ENCODE assay signal across 18 cellular contexts in the genomic region with DNA sequence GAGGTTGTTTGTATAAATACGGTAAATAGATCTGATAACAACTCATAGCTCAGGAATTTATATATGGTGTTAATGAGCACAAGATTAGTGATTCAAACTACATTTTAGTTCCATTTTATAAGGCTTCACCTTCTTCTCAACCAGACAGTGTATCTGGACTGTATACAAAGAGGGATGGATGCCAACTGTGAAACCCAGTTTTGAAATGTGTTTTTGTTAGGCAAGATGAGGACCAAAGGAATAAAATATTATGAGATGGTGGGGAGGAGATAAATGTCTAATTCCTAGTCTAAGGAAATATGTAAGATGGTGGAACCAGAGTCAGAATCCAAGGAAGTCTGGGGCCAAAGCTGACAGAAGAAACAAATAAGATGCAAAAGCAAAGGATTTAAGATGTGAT.
DNase-seq lines count a peak whose midpoint lies in the region; ATAC-seq, FAIRE-seq and TF ChIP-seq lines count a peak whose summit lies in the region.
"Had no signal": no experiment of that assay in that cellular context is flagged by ENCODE, and none has a peak within 500 bp of the region (broad histone marks: within the 10 kb centered on the region; RNA-seq: fewer than 3 reads in every experiment).

No MANE protein-coding gene starts in this region.

- H2BK5ac ChIP-seq in mesenchymal stem cell (ENCODE audit: low read depth, low read length, poor library complexity, severe bottlenecking) = no peak overlapping the region

- H3K4me3 ChIP-seq in SK-N-SH (ENCODE audit: low read depth in 2 of 2, low read length in 1 of 2) (no peak overlapping the region), mesenchymal stem cell (ENCODE audit: insufficient read depth in 1 of 2, low read depth in 1 of 2, low read length in 2 of 2) (peak overlapping the region in 1 of 2 experiments; percentile 0)

- DNase-seq in ELR (ENCODE audit: low read depth) (peak; percentile 2), SK-N-SH (no peak), epithelial cell of prostate (ENCODE audit: low read depth, low spot score) (no peak), mesenchymal stem cell (no peak), head of caudate nucleus (no peak), urothelium cell line (ENCODE audit: low spot score) (no peak), NCI-H524 treated with DMSO at 0.1 percent for 48 hours (lab: John Stamatoyannopoulos, UW) (no peak)
- DNase-seq: activated B cell treated with CpG ODN at 0.5 μM for 24 hours; activated CD4-positive, alpha-beta memory T cell treated with anti-CD3 and anti-CD28 coated beads for 36 hours; activated gamma-delta T cell; activated T-cell treated with anti-CD3 and anti-CD28 coated beads for 4 hours; CD4-positive, CD25-positive, alpha-beta regulatory T cell; NCI-H510A; substantia nigra had no signal

- no peak overlapping the region for H4K91ac ChIP-seq in mesenchymal stem cell (ENCODE audit: low read length)

- H3K79me2 ChIP-seq in SK-N-SH (ENCODE audit: insufficient read depth) = no peaks in the 10 kb centered on the region

- no peak overlapping the region for H2BK120ac ChIP-seq in mesenchymal stem cell (ENCODE audit: low read depth, low read length)

- H3K23ac ChIP-seq in mesenchymal stem cell (ENCODE audit: low read length in 2 of 2) = no peak overlapping the region

- POLR2A ChIA-PET in SK-N-SH (lab: Yijun Ruan, JAX) = no interaction called here

- H3K4me2 ChIP-seq in SK-N-SH = peak overlapping the region; percentile 43
- no peak overlapping the region for H3K4me2 ChIP-seq in mesenchymal stem cell (ENCODE audit: low read length, poor library complexity, severe bottlenecking)

- TF ChIP-seq EP300 in SK-N-SH (IDR thresholded peaks at IDR 0.05; ENCODE audit: borderline replicate concordance in 1 of 2, low read depth in 1 of 2, low read length in 1 of 2) = no peak

- no peak overlapping the region for H3K4ac ChIP-seq in mesenchymal stem cell (ENCODE audit: low read depth in 1 of 2, low read length in 2 of 2)

- H2BK15ac ChIP-seq in mesenchymal stem cell (ENCODE audit: low read depth, poor library complexity, severe bottlenecking) = no peak overlapping the region

- no peaks in the 10 kb centered on the region for H3K9me3 ChIP-seq in SK-N-SH
- no peaks in the 10 kb centered on the region for H3K9me3 ChIP-seq in mesenchymal stem cell (ENCODE audit: control insufficient read depth, low read length)

- H3K14ac ChIP-seq in mesenchymal stem cell (ENCODE audit: low read length in 2 of 2) = no peak overlapping the region

- no peaks in the 10 kb centered on the region for H3K27me3 ChIP-seq in SK-N-SH (ENCODE audit: insufficient read depth)
- no peaks in the 10 kb centered on the region for H3K27me3 ChIP-seq in mesenchymal stem cell (ENCODE audit: control insufficient read depth in 1 of 2, insufficient read depth in 1 of 2, low read length in 2 of 2)

- CTCF ChIA-PET in SK-N-SH (lab: Yijun Ruan, JAX) = no interaction called here

- FAIRE-seq in urothelium cell line (lab: Jason Lieb, UNC) = no peak

- no peak overlapping the region for H3K18ac ChIP-seq in mesenchymal stem cell (ENCODE audit: low read depth in 1 of 2, low read length in 2 of 2)

- no peaks in the 10 kb centered on the region for H4K20me1 ChIP-seq in SK-N-SH (ENCODE audit: insufficient read depth)

- no peak for TF ChIP-seq CTCF in SK-N-SH (IDR thresholded peaks at IDR 0.05)

- H4K8ac ChIP-seq in mesenchymal stem cell (ENCODE audit: low read length) = no peak overlapping the region

- H3K9ac ChIP-seq in SK-N-SH = peak overlapping the region; percentile 9; the same call in 1 of the 2 replicates
- H3K9ac ChIP-seq in mesenchymal stem cell (ENCODE audit: low read length) = peak overlapping the region; percentile 1

- H3K27ac ChIP-seq in SK-N-SH (ENCODE audit: low read depth in 2 of 2, low read length in 1 of 2) = peak overlapping the region in 1 of 2 experiments; percentile 75; a peak in 2 of 4 replicates
- H3K27ac ChIP-seq in epithelial cell of prostate = peak overlapping the region; percentile 28
- H3K27ac ChIP-seq in mesenchymal stem cell (ENCODE audit: low read length, poor library complexity, severe bottlenecking) = no peak overlapping the region
- H3K27ac ChIP-seq: RWPE1 had no signal

- WGBS in SK-N-SH (ENCODE audit: low lambda C conversion rate) = 89% methylated on average over 1 of the region's 1 CpG
- WGBS in mesenchymal stem cell = no CpG with 5 or more reads among the region's 1 CpG

- TF ChIP-seq RAD21 in SK-N-SH (IDR thresholded peaks at IDR 0.05; ENCODE audit: low read length) = no peak

- peaks cover 19% of the 10 kb centered on the region for H3F3A ChIP-seq in SK-N-SH (replicated peaks; ENCODE audit: insufficient read depth)

- no peaks in the 10 kb centered on the region for H3K9me2 ChIP-seq in SK-N-SH

- H3K4me1 ChIP-seq in SK-N-SH (ENCODE audit: control insufficient read depth in 1 of 2, insufficient read depth in 2 of 2, low read depth in 1 of 2, low read length in 1 of 2) (peaks cover 2 to 9% of the 10 kb centered on the region in 2 experiments; a peak in 3 of 4 replicates), mesenchymal stem cell (ENCODE audit: control insufficient read depth, insufficient read depth, low read depth, low read length) (no peaks in the 10 kb centered on the region)

- intact Hi-C loops in head of caudate nucleus (cut with DNase I) = no loop called here

- H2AK5ac ChIP-seq in mesenchymal stem cell (ENCODE audit: low read length, severe bottlenecking) = no peak overlapping the region

- H3K36me3 ChIP-seq in SK-N-SH (replicated peaks in 1 of 2; ENCODE audit: control insufficient read depth in 1 of 2, insufficient read depth in 2 of 2, low read length in 1 of 2) (no peaks in the 10 kb centered on the region), mesenchymal stem cell (ENCODE audit: control insufficient read depth in 1 of 2, insufficient read depth in 2 of 2, low read depth in 1 of 2, low read length in 2 of 2) (no peaks in the 10 kb centered on the region)

- no peak overlapping the region for H2BK12ac ChIP-seq in mesenchymal stem cell (ENCODE audit: low read length in 2 of 2)

- no peaks in the 10 kb centered on the region for H3K79me1 ChIP-seq in mesenchymal stem cell (replicated peaks; ENCODE audit: low read length, poor library complexity, severe bottlenecking)

- H2AFZ ChIP-seq in SK-N-SH (ENCODE audit: low read depth) (peak overlapping the region; percentile 82; the same call in 1 of the 2 replicates), mesenchymal stem cell (ENCODE audit: low read depth, low read length) (no peak overlapping the region)

- no peak for ATAC-seq in HG03342 (IDR thresholded peaks at IDR 0.05; ENCODE audit: unreplicated experiment)
- ATAC-seq: left lobe of liver, sciatic nerve had no signal

TF ChIP-seq in SK-N-SH, 30 proteins besides CTCF, POLR2A, EP300 and RAD21:
- TF ChIP-seq EZH2phosphoT487 (IDR thresholded peaks at IDR 0.05; ENCODE audit: borderline replicate concordance, low read depth) (no peak), RCOR1 (IDR thresholded peaks at IDR 0.05; ENCODE audit: low read length) (no peak), TEAD4 (IDR thresholded peaks at IDR 0.05; ENCODE audit: borderline replicate concordance, insufficient read depth) (no peak), CHD2 (IDR thresholded peaks at IDR 0.05; ENCODE audit: low read length, partially characterized antibody) (no peak), POLR2AphosphoS5 (IDR thresholded peaks at IDR 0.05; ENCODE audit: low read depth, low read length) (no peak), NFIC (IDR thresholded peaks at IDR 0.05; ENCODE audit: borderline replicate concordance) (no peak)
- TF ChIP-seq, protein P1, sequence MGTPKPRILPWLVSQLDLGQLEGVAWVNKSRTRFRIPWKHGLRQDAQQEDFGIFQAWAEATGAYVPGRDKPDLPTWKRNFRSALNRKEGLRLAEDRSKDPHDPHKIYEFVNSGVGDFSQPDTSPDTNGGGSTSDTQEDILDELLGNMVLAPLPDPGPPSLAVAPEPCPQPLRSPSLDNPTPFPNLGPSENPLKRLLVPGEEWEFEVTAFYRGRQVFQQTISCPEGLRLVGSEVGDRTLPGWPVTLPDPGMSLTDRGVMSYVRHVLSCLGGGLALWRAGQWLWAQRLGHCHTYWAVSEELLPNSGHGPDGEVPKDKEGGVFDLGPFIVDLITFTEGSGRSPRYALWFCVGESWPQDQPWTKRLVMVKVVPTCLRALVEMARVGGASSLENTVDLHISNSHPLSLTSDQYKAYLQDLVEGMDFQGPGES (IDR thresholded peaks at IDR 0.05; ENCODE audit: low read depth, low read length) = no peak
